In genomic region chr17:1107777-1108559, GRCh38 we compare ENCODE assay signal across 8 cellular contexts.
DNase-seq lines count a peak whose midpoint lies in the region; ATAC-seq lines count a peak whose summit lies in the region.

No MANE protein-coding gene starts in this region.

- POLR2A ChIA-PET in activated CD4-positive, alpha-beta T cell treated with anti-CD3 and anti-CD28 coated beads for 36 hours (lab: Charles Lee) = no interaction called here

- intact Hi-C loops in activated CD4-positive, alpha-beta T cell treated with anti-CD3 and anti-CD28 coated beads for 36 hours (cut with DNase I, micrococcal nuclease) = loop anchor here in 1 of 2 experiments (2.0 to 5.0 kb wide), 2 partner anchors 73 to 519 kb away; partner anchors contain the start of gene SLC43A2

- H3K27me3 ChIP-seq in iPS-20b (ENCODE audit: insufficient read depth, low read length) = peaks cover 16% of the 10 kb centered on the region

- peak overlapping the region; percentile 55 for H3K27ac ChIP-seq in angular gyrus (ENCODE audit: low read depth, low read length)
- H3K27ac ChIP-seq in iPS-20b (ENCODE audit: low read length) = no peak overlapping the region

- H3K4me3 ChIP-seq in iPS-20b (ENCODE audit: low read length) = peak overlapping the region; percentile 69; the same call in 1 of the 2 replicates

- H3K9me3 ChIP-seq in iPS-20b (ENCODE audit: insufficient read depth, low read depth, low read length) = no peaks in the 10 kb centered on the region

- H3K36me3 ChIP-seq in iPS-20b (ENCODE audit: insufficient read depth, low read depth, low read length) = no peaks in the 10 kb centered on the region

- H3K4me3 Mint-ChIP-seq in activated CD4-positive, alpha-beta T cell treated with anti-CD3 and anti-CD28 coated beads for 36 hours = peak overlapping the region; percentile 79
- H3K4me3 Mint-ChIP-seq in stimulated activated naive CD8-positive, alpha-beta T cell treated with anti-CD3 and anti-CD28 coated beads, Interleukin-15, Interleukin-2, amounts not matched to agents 100 ng/mL and 50 ng/mL, for 24 hours = peak overlapping the region; percentile 73

- peaks cover 7% of the 10 kb centered on the region for H3K36me3 Mint-ChIP-seq in activated CD4-positive, alpha-beta T cell treated with anti-CD3 and anti-CD28 coated beads for 36 hours (ENCODE audit: low read depth)
- H3K36me3 Mint-ChIP-seq in stimulated activated naive CD8-positive, alpha-beta T cell treated with anti-CD3 and anti-CD28 coated beads, Interleukin-15, Interleukin-2, amounts not matched to agents 100 ng/mL and 50 ng/mL, for 24 hours (ENCODE audit: low read depth) = no peaks in the 10 kb centered on the region

- ATAC-seq in activated CD4-positive, alpha-beta T cell treated with anti-CD3 and anti-CD28 coated beads for 36 hours = no peak
- ATAC-seq in HG03378 (IDR thresholded peaks at IDR 0.05; ENCODE audit: unreplicated experiment) = no peak

- peak; percentile 32 for DNase-seq in activated CD4-positive, alpha-beta T cell treated with anti-CD3 and anti-CD28 coated beads for 36 hours
- no peak for DNase-seq in activated CD4-positive, alpha-beta T cell treated with anti-CD3 and anti-CD28 coated beads, Interleukin-2, amount 50 U/mL, for 4 hours
- DNase-seq in OCI-M2 (lab: John Stamatoyannopoulos, UW; ENCODE audit: unreplicated experiment) (no peak), putamen (ENCODE audit: low spot score) (no peak)

- no peaks in the 10 kb centered on the region for H3K27me3 Mint-ChIP-seq in activated CD4-positive, alpha-beta T cell treated with anti-CD3 and anti-CD28 coated beads for 36 hours
- H3K27me3 Mint-ChIP-seq in stimulated activated naive CD8-positive, alpha-beta T cell treated with anti-CD3 and anti-CD28 coated beads, Interleukin-15, Interleukin-2, amounts not matched to agents 100 ng/mL and 50 ng/mL, for 24 hours = no peaks in the 10 kb centered on the region

- peaks cover 36% of the 10 kb centered on the region for H3K4me1 Mint-ChIP-seq in activated CD4-positive, alpha-beta T cell treated with anti-CD3 and anti-CD28 coated beads for 36 hours
- H3K4me1 Mint-ChIP-seq in stimulated activated naive CD8-positive, alpha-beta T cell treated with anti-CD3 and anti-CD28 coated beads, Interleukin-15, Interleukin-2, amounts not matched to agents 100 ng/mL and 50 ng/mL, for 24 hours (ENCODE audit: low read depth) = peaks cover 39% of the 10 kb centered on the region

- H3K9ac ChIP-seq in iPS-20b (ENCODE audit: low read depth, low read length) = no peak overlapping the region

- H3K27ac Mint-ChIP-seq in activated CD4-positive, alpha-beta T cell treated with anti-CD3 and anti-CD28 coated beads for 36 hours = peak overlapping the region; percentile 55
- H3K27ac Mint-ChIP-seq in stimulated activated naive CD8-positive, alpha-beta T cell treated with anti-CD3 and anti-CD28 coated beads, Interleukin-15, Interleukin-2, amounts not matched to agents 100 ng/mL and 50 ng/mL, for 24 hours = peak overlapping the region; percentile 52

- H3K4me1 ChIP-seq in iPS-20b (ENCODE audit: insufficient read depth, low read length) = peaks cover 6% of the 10 kb centered on the region; the same call in 1 of the 2 replicates

- no peaks in the 10 kb centered on the region for H3K9me3 Mint-ChIP-seq in activated CD4-positive, alpha-beta T cell treated with anti-CD3 and anti-CD28 coated beads for 36 hours (ENCODE audit: low read depth)
- H3K9me3 Mint-ChIP-seq in stimulated activated naive CD8-positive, alpha-beta T cell treated with anti-CD3 and anti-CD28 coated beads, Interleukin-15, Interleukin-2, amounts not matched to agents 100 ng/mL and 50 ng/mL, for 24 hours = no peaks in the 10 kb centered on the region

- CTCF ChIA-PET in activated CD4-positive, alpha-beta T cell treated with anti-CD3 and anti-CD28 coated beads for 36 hours (lab: Charles Lee) = interaction anchor here (0.6 to 1.1 kb wide), 3 partner anchors 9 to 258 kb away, joined by 3 to 4 read pairs (median 3); no protein-coding TSS in a partner anchor
